Comparison of ENCODE assay signal across 8 cellular contexts in the genomic region with DNA sequence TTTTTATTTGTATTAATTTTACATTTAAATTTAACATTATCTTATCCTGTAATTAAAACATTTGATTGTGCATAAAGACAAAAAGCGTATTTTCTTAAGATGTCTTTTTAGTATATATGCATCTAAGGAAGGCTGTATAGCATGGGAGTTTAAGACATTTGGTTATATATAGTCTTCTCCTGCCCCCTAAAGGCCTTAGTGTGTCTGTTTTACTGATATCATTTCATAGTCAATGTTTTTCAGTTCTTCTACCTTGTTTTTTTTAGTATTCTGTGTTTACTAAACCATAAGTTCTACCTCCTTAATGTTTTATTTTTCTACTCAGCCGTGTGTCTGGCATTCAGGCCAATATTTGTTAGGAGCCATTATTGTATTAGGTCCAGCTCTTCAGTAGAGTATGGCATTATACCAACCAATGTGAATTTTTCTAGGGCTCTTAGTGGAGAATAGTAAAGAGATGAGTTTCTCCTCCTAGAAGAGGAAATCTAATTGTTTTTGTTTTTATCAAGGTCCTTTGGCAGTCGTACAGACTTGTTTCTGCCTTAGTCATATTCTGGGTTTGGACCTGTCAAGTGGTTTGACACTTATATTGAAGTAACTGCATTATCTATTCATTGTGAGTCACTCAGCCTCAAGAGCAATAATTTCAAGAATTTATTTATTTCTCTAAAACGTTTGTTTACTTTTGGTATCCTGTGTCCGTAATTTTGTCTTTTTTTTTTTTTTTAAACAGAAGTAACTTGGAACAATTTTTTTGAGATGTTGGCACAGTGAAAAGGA.
DNase-seq lines count a peak whose midpoint lies in the region; ATAC-seq, FAIRE-seq and TF ChIP-seq lines count a peak whose summit lies in the region.

No MANE protein-coding gene starts in this region.

- FAIRE-seq in frontal cortex (lab: Jason Lieb, UNC) = peak; percentile 75

- no peak overlapping the region for H3K23ac ChIP-seq in IMR-90 (ENCODE audit: low read depth, low read length)

- H3K4me2 ChIP-seq in IMR-90 (ENCODE audit: low read depth, low read length) (peak overlapping the region; percentile 59; the same call in 1 of the 2 replicates), skeletal muscle satellite cell (ENCODE audit: low read length) (peak overlapping the region; percentile 70)

- H4K20me1 ChIP-seq in IMR-90 (ENCODE audit: insufficient read depth, low read length) = no peaks in the 10 kb centered on the region

- intact Hi-C loops in IMR-90 (cut with micrococcal nuclease) = loop anchor here (2.0 to 10.0 kb wide), 7 partner anchors 76 to 1106 kb away; partner anchors contain the start of genes KIAA0825 and SLF1
- intact Hi-C loops in lower leg skin (cut with DNase I; ENCODE audit: low total_unique reads) = no loop called here
- intact Hi-C loops in activated CD4-positive, alpha-beta memory T cell treated with anti-CD3 and anti-CD28 coated beads for 36 hours (cut with micrococcal nuclease) = loop anchor here (2.0 kb wide), 1 partner anchor 168 kb away; no protein-coding TSS in a partner anchor

- no peak overlapping the region for H4K5ac ChIP-seq in IMR-90 (ENCODE audit: low read depth, low read length)

- H2AK9ac ChIP-seq in IMR-90 (replicated peaks; ENCODE audit: low read depth, low read length, poor library complexity) = no peak overlapping the region

- H3K4ac ChIP-seq in IMR-90 (ENCODE audit: low read depth, low read length) = no peak overlapping the region

- H3K4me1 ChIP-seq in CD8-positive, alpha-beta memory T cell (ENCODE audit: insufficient read depth, low read length) = no peaks in the 10 kb centered on the region
- H3K4me1 ChIP-seq in IMR-90 (ENCODE audit: control insufficient read depth, insufficient read depth, low read length) (peaks cover 4% of the 10 kb centered on the region), skeletal muscle satellite cell (ENCODE audit: control insufficient read depth, insufficient read depth, low read length) (peaks cover 19% of the 10 kb centered on the region)

- peak overlapping the region in 1 of 7 donors; percentile 19 for H3K4me3 Mint-ChIP-seq in CD8-positive, alpha-beta memory T cell
- no peak overlapping the region for H3K4me3 Mint-ChIP-seq in activated CD4-positive, alpha-beta memory T cell treated with anti-CD3 and anti-CD28 coated beads for 36 hours

- dilution Hi-C loops in IMR-90 (cut with HindIII; ENCODE audit: low sequenced_read_pairs, unreplicated experiment) = no loop called here

- peaks cover 0 to 56% (median 15%) of the 10 kb centered on the region in 3 donors for H3K36me3 Mint-ChIP-seq in CD8-positive, alpha-beta memory T cell
- peaks cover 28% of the 10 kb centered on the region for H3K36me3 Mint-ChIP-seq in activated CD4-positive, alpha-beta memory T cell treated with anti-CD3 and anti-CD28 coated beads for 36 hours

- DNase-seq in CD8-positive, alpha-beta memory T cell = peak in 2 of 5 donors; percentile 2 to 34
- DNase-seq in IMR-90 = peak; percentile 93
- DNase-seq in SK-MEL-5 (ENCODE audit: low read depth, low spot score) = peak; percentile 74
- no peak for DNase-seq in frontal cortex (ENCODE audit: low spot score in 2 of 2)
- no peak for DNase-seq in lower leg skin (ENCODE audit: low spot score in 2 of 2)
- DNase-seq in activated CD4-positive, alpha-beta memory T cell treated with anti-CD3 and anti-CD28 coated beads for 36 hours = no peak

- no peaks in the 10 kb centered on the region for H3K9me3 Mint-ChIP-seq in CD8-positive, alpha-beta memory T cell
- H3K9me3 Mint-ChIP-seq in activated CD4-positive, alpha-beta memory T cell treated with anti-CD3 and anti-CD28 coated beads for 36 hours = no peaks in the 10 kb centered on the region

- H3K56ac ChIP-seq in IMR-90 (ENCODE audit: extremely low read depth, insufficient read depth, low read length) = no peak overlapping the region

- H2BK20ac ChIP-seq in IMR-90 (ENCODE audit: low read depth, low read length) = no peak overlapping the region

- H2BK120ac ChIP-seq in IMR-90 (ENCODE audit: low read depth, low read length) = no peak overlapping the region

- no peak overlapping the region for H3K27ac ChIP-seq in CD8-positive, alpha-beta memory T cell (ENCODE audit: low read depth, low read length)
- H3K27ac ChIP-seq in IMR-90 (ENCODE audit: insufficient read depth, low read length) = no peak overlapping the region

- H3K9me1 ChIP-seq in IMR-90 (ENCODE audit: insufficient read depth, low read length) = 0 out of 2 replicates have a peak, but pooled peaks cover 3% of the 10 kb centered on the region

- no peak overlapping the region for H2AK5ac ChIP-seq in IMR-90 (ENCODE audit: low read depth, low read length)

- no peak for TF ChIP-seq POLR2A in IMR-90 (IDR thresholded peaks at IDR 0.05; ENCODE audit: low read depth, low read length)
- TF ChIP-seq POLR2A in lower leg skin (IDR thresholded peaks at IDR 0.05) = no peak

- TF ChIP-seq CTCF in IMR-90 (conservative IDR thresholded peaks at IDR 0.05; ENCODE audit: low read depth, low read length) (peak; percentile 49), lower leg skin (IDR thresholded peaks at IDR 0.05) (no peak)

- no peak overlapping the region for H2AFZ ChIP-seq in IMR-90 (replicated peaks; ENCODE audit: low read length, poor library complexity)

- peak; percentile 50 for TF ChIP-seq RAD21 in IMR-90 (IDR thresholded peaks at IDR 0.05; ENCODE audit: low read length)

- H3K27me3 ChIP-seq in CD8-positive, alpha-beta memory T cell (ENCODE audit: insufficient read depth, low read length, poor library complexity, severe bottlenecking) = no peaks in the 10 kb centered on the region
- no peaks in the 10 kb centered on the region for H3K27me3 ChIP-seq in IMR-90 (ENCODE audit: control insufficient read depth, insufficient read depth, low read length)
- no peaks in the 10 kb centered on the region for H3K27me3 ChIP-seq in skeletal muscle satellite cell (ENCODE audit: control insufficient read depth, insufficient read depth, low read length)

- no peak overlapping the region for H4K91ac ChIP-seq in IMR-90 (ENCODE audit: insufficient read depth, low read depth, low read length)

- peak; percentile 69 for ATAC-seq in GM19328 (IDR thresholded peaks at IDR 0.05; ENCODE audit: unreplicated experiment)
- ATAC-seq in IMR-90 (ENCODE audit: low read depth) = peak; percentile 80

- no peak overlapping the region for H4K8ac ChIP-seq in IMR-90 (ENCODE audit: low read depth in 2 of 2, low read length in 2 of 2)

- peaks cover 19 to 51% (median 34%) of the 10 kb centered on the region in 3 donors for H3K4me1 Mint-ChIP-seq in CD8-positive, alpha-beta memory T cell
- H3K4me1 Mint-ChIP-seq in activated CD4-positive, alpha-beta memory T cell treated with anti-CD3 and anti-CD28 coated beads for 36 hours (ENCODE audit: low read depth) = peaks cover 2% of the 10 kb centered on the region

- H3K79me1 ChIP-seq in IMR-90 (ENCODE audit: low read depth in 1 of 2, low read length in 2 of 2) = no peaks in the 10 kb centered on the region

- no peak overlapping the region for H3K9ac ChIP-seq in IMR-90 (ENCODE audit: low read depth, low read length)
- H3K9ac ChIP-seq in skeletal muscle satellite cell (ENCODE audit: low read depth, low read length) = no peak overlapping the region

- no TSS peak for BruUV-seq in IMR-90 (replicated peaks; lab: Mats Ljungman, UMichigan)

- no peak overlapping the region for H3K14ac ChIP-seq in IMR-90 (replicated peaks; ENCODE audit: low read depth, low read length)

- H3K18ac ChIP-seq in IMR-90 (ENCODE audit: low read depth, low read length) = no peak overlapping the region

- H3K27ac Mint-ChIP-seq in CD8-positive, alpha-beta memory T cell = peak overlapping the region in 5 of 8 donors; percentile 30 to 50 (median 40)
- H3K27ac Mint-ChIP-seq in activated CD4-positive, alpha-beta memory T cell treated with anti-CD3 and anti-CD28 coated beads for 36 hours = no peak overlapping the region

- no CpG with 5 or more reads among the region's 5 CpGs for WGBS in IMR-90 (ENCODE audit: extremely low coverage in 2 of 2, insufficient read length in 1 of 2), 2 experiments
- 38 to 43% methylated on average over 5 of the region's 5 CpGs for WGBS in lower leg skin, 2 donors

- in situ Hi-C loops in IMR-90 (cut with MboI; ENCODE audit: low sequenced_read_pairs) = loop anchor here (10.0 kb wide), 1 partner anchor 1108 kb away; the partner anchor contains the start of genes NR2F1 and NR2F1-AS1
- in situ Hi-C loops in SK-MEL-5 (cut with HindIII; ENCODE audit: low pct_unique_long_range_greater_than_20kb, low sequenced_read_pairs) = no loop called here

- POLR2A ChIA-PET in CD8-positive, alpha-beta memory T cell (lab: Charles Lee) = no interaction called here
- POLR2A ChIA-PET in IMR-90 (lab: Charles Lee; ENCODE audit: unreplicated experiment) = no interaction called here
- POLR2A ChIA-PET in activated CD4-positive, alpha-beta memory T cell treated with anti-CD3 and anti-CD28 coated beads for 36 hours (lab: Charles Lee) = no interaction called here

- CTCF ChIA-PET in CD8-positive, alpha-beta memory T cell (lab: Charles Lee) = interaction anchor here (1.0 to 1.7 kb wide), 2 partner anchors 161 to 168 kb away, joined by 4 to 6 read pairs; no protein-coding TSS in a partner anchor
- CTCF ChIA-PET in IMR-90 (lab: Yijun Ruan, JAX) = interaction anchor here (0.6 to 1.3 kb wide), 4 partner anchors 9 to 200 kb away, joined by 3 to 7 read pairs (median 4); no protein-coding TSS in a partner anchor
- CTCF ChIA-PET in activated CD4-positive, alpha-beta memory T cell treated with anti-CD3 and anti-CD28 coated beads for 36 hours (lab: Charles Lee) = interaction anchor here (1.0 to 1.6 kb wide), 6 partner anchors 26 to 782 kb away, joined by 3 to 11 read pairs (median 3); partner anchors contain the start of genes KIAA0825 and SLF1

- H3K36me3 ChIP-seq in CD8-positive, alpha-beta memory T cell (ENCODE audit: insufficient read depth, low read length) = peaks cover 14% of the 10 kb centered on the region
- H3K36me3 ChIP-seq in IMR-90 (ENCODE audit: control insufficient read depth, insufficient read depth, low read length) = no peaks in the 10 kb centered on the region
- H3K36me3 ChIP-seq in skeletal muscle satellite cell (ENCODE audit: insufficient read depth, low read length) = peaks cover 9% of the 10 kb centered on the region

- H3K4me3 ChIP-seq in CD8-positive, alpha-beta memory T cell (ENCODE audit: low read length) = no peak overlapping the region
- H3K4me3 ChIP-seq in IMR-90 (ENCODE audit: insufficient read depth, low read depth, low read length) (no peak overlapping the region), skeletal muscle satellite cell (ENCODE audit: low read length) (no peak overlapping the region), lower leg skin (ENCODE audit: low read depth, poor library complexity, severe bottlenecking) (no peak overlapping the region)

- no peak overlapping the region for H2BK5ac ChIP-seq in IMR-90 (ENCODE audit: low read depth, low read length, poor library complexity, severe bottlenecking)

- no peaks in the 10 kb centered on the region for H3K27me3 Mint-ChIP-seq in CD8-positive, alpha-beta memory T cell
- no peaks in the 10 kb centered on the region for H3K27me3 Mint-ChIP-seq in activated CD4-positive, alpha-beta memory T cell treated with anti-CD3 and anti-CD28 coated beads for 36 hours

- no peaks in the 10 kb centered on the region for H3K9me3 ChIP-seq in CD8-positive, alpha-beta memory T cell (ENCODE audit: low read length)
- H3K9me3 ChIP-seq in IMR-90 (ENCODE audit: control insufficient read depth, insufficient read depth, low read length) (no peaks in the 10 kb centered on the region), skeletal muscle satellite cell (replicated peaks; ENCODE audit: low read length) (no peaks in the 10 kb centered on the region)

- H2BK15ac ChIP-seq in IMR-90 (ENCODE audit: low read depth, low read length) = no peak overlapping the region

Comparison
In these comparisons a context has a peak if more than half of its experiments do, and no peak if none do; other contexts are left out.
1. DNase-seq: peak in IMR-90 (single experiment) and SK-MEL-5 (single experiment); none in frontal cortex (0 of 2), lower leg skin (0 of 2) and activated CD4-positive, alpha-beta memory T cell treated with anti-CD3 and anti-CD28 coated beads for 36 hours (single experiment).